In genomic region chr13:40261947-40262346, GRCh38 we compare ENCODE assay signal across 8 cellular contexts.
"Had no signal": no experiment of that assay in that cellular context is flagged by ENCODE, and none has a peak within 500 bp of the region (broad histone marks: within the 10 kb centered on the region; RNA-seq: fewer than 3 reads in every experiment).

No MANE protein-coding gene starts in this region.

- H3K4me3 ChIP-seq: GM12878 had no signal

- ATAC-seq: GM12878 had no signal

- FAIRE-seq: G401.6, GM12878, GM12891, GM12892, GM18507, GM19239 had no signal

- DNase-seq: GDM1, GF-D8 had no signal
